Comparison of ENCODE assay signal across 1 cellular context in genomic region chr9:37417857-37418618, GRCh38.
TF ChIP-seq lines count a peak whose summit lies in the region.

No MANE protein-coding gene starts in this region.

TF ChIP-seq in HepG2, 621 proteins besides CTCF, POLR2A, EP300 and RAD21 (continued from another document):
- TF ChIP-seq SAP130 (CRISPR knock-in tag; IDR thresholded peaks at IDR 0.05; ENCODE audit: low read depth): peak; percentile 24; the same call in 1 of the 2 replicates
- TF ChIP-seq ZNF12 (CRISPR knock-in tag; IDR thresholded peaks at IDR 0.05): peak; percentile 9; the same call in 1 of the 2 replicates
TF ChIP-seq in HepG2: peak in this region for 55.
